In the genomic region with DNA sequence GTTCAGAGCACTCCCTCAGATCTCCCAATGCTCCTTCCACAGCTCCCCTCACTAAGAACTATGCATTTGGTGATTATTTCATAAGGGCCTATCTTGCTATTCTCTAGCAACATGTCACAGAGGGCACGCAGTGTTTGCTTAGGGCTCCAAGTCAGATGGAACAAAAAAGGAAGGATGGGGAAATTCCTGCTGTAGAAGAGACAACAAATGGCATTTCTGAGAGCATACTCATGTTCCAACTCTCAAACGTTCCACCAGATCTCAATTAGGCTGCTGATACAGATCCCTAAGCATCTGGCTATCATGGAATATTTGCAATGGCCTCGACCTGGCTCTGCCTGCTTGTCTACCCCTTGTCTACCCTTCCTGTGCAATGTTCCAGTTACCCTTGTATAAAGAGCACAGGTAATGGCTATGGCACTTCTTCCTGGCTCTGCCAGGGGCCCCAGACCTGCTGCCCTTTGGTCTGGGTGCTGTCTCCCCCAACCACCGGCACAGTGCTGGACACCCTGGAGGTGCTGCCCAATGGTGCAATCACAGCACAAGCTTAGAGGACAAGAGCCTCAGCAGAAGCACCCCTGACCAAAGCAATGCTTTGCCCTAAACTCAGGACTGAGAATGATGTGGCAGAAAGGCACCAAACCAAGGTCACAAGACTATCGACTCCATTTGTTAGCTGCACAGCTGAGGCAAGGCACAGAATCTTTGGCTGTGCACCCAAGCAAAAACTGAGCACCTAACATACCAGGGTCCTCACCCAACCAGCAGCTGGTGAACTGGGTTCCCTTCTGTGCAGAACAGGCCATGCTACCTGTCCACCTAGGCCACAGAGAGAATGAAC, we compare ENCODE assay signal across 10 cellular contexts. TPM values are rescaled to one million over a fixed set of nuclear protein-coding genes. Genes with fewer than 3 reads are reported as not detected.
DNase-seq lines count a peak whose midpoint lies in the region; TF ChIP-seq lines count a peak whose summit lies in the region.
"Had no signal": no experiment of that assay in that cellular context is flagged by ENCODE, and none has a peak within 500 bp of the region (broad histone marks: within the 10 kb centered on the region; RNA-seq: fewer than 3 reads in every experiment).

No MANE protein-coding gene starts in this region.

- intact Hi-C loops in transverse colon (cut with DNase I; ENCODE audit: low total_unique reads) = no loop called here

- CTCF ChIA-PET in HEK293 (lab: Yijun Ruan, JAX) = interaction anchor here (0.6 to 7.5 kb wide), 14 partner anchors 9 to 340 kb away, joined by 3 to 125 read pairs (median 4); no protein-coding TSS in a partner anchor

- no peak overlapping the region for H3K4me3 ChIP-seq in HEK293 (ENCODE audit: low read depth, low read length)
- H3K4me3 ChIP-seq in transverse colon = no peak overlapping the region

- H3K27ac ChIP-seq in HEK293 (ENCODE audit: extremely low read depth, low read depth, low read length) (no peak overlapping the region), transverse colon (peak overlapping the region in 2 of 4 donors; percentile 34 to 39)

- peaks cover 20 to 48% of the 10 kb centered on the region in 2 experiments for H3K36me3 ChIP-seq in HEK293 (ENCODE audit: control insufficient read depth in 2 of 2, insufficient read depth in 1 of 2, low read length in 2 of 2)
- H3K36me3 ChIP-seq in transverse colon = peaks cover 0 to 9% (median 4%) of the 10 kb centered on the region in 4 donors

- H3K36me3 Mint-ChIP-seq in T-helper 2 cell treated with Interferon-gamma antibody and Interleukin-4, amounts not matched to agents 5 μg/mL and 100 μg/mL, for 36 hours (ENCODE audit: low read depth) = peaks cover 33% of the 10 kb centered on the region
- H3K36me3 Mint-ChIP-seq in brain (peaks cover 33% of the 10 kb centered on the region), nephron (ENCODE audit: low read depth) (peaks cover 32% of the 10 kb centered on the region)

- no peak for TF ChIP-seq EP300 in transverse colon (IDR thresholded peaks at IDR 0.05; ENCODE audit: low read depth)

- WGBS in transverse colon (ENCODE audit: low coverage in 1 of 2), 2 donors = 40 to 63% methylated on average over 3 to 5 of the region's 5 CpGs

- H3K27ac Mint-ChIP-seq in T-helper 2 cell treated with Interferon-gamma antibody and Interleukin-4, amounts not matched to agents 5 μg/mL and 100 μg/mL, for 36 hours = peak overlapping the region; percentile 26
- peak overlapping the region; percentile 48 to 96 (median 78) for H3K27ac Mint-ChIP-seq in brain
- H3K27ac Mint-ChIP-seq in nephron = peak overlapping the region; percentile 68 to 83 (median 81)

- in situ Hi-C loops in transverse colon (cut with MboI; ENCODE audit: low pct_ligation_motif_present in 1 of 4, low pct_unique_long_range_greater_than_20kb in 1 of 4, low sequenced_read_pairs in 3 of 4) = loop anchor here in 3 of 4 donors (25.0 kb wide), 2 partner anchors 208 to 433 kb away; no protein-coding TSS in a partner anchor

- POLR2A ChIA-PET in HEK293 (lab: Yijun Ruan, JAX) = interaction anchor here (0.6 kb wide), 1 partner anchor 178 kb away, joined by 7 read pairs; no protein-coding TSS in a partner anchor

- no peak for TF ChIP-seq POLR2A in transverse colon (IDR thresholded peaks at IDR 0.05)

- TF ChIP-seq CTCF in HEK293 (tag by site-specific recombination; IDR thresholded peaks at IDR 0.05) (no peak), brain (conservative IDR thresholded peaks at IDR 0.05) (no peak), nephron (IDR thresholded peaks at IDR 0.05; ENCODE audit: unreplicated experiment in 3 of 3) (no peak), transverse colon (IDR thresholded peaks at IDR 0.05) (no peak)

- H3K4me1 Mint-ChIP-seq in T-helper 2 cell treated with Interferon-gamma antibody and Interleukin-4, amounts not matched to agents 5 μg/mL and 100 μg/mL, for 36 hours (ENCODE audit: low read depth) = peaks cover 38% of the 10 kb centered on the region
- H3K4me1 Mint-ChIP-seq in brain (peaks cover 72% of the 10 kb centered on the region), nephron (peaks cover 68% of the 10 kb centered on the region)

- H3K9me3 ChIP-seq in HEK293 (ENCODE audit: control insufficient read depth, insufficient read depth, low read depth, low read length) (no peaks in the 10 kb centered on the region), transverse colon (no peaks in the 10 kb centered on the region)

- H3K27me3 Mint-ChIP-seq in T-helper 2 cell treated with Interferon-gamma antibody and Interleukin-4, amounts not matched to agents 5 μg/mL and 100 μg/mL, for 36 hours (ENCODE audit: low read depth) = no peaks in the 10 kb centered on the region
- H3K27me3 Mint-ChIP-seq in brain = peaks cover 7% of the 10 kb centered on the region
- H3K27me3 Mint-ChIP-seq in nephron (ENCODE audit: low read depth) = no peaks in the 10 kb centered on the region

- H3K4me1 ChIP-seq in HEK293 (ENCODE audit: control insufficient read depth, insufficient read depth, low read length) = peaks cover 23% of the 10 kb centered on the region
- H3K4me1 ChIP-seq in transverse colon = peaks cover 17 to 67% (median 40%) of the 10 kb centered on the region in 4 donors

- H3K27me3 ChIP-seq in transverse colon = no peaks in the 10 kb centered on the region

- DNase-seq in T-helper 2 cell treated with Interferon-gamma antibody and Interleukin-4, amounts not matched to agents 5 μg/mL and 100 μg/mL, for 36 hours (ENCODE audit: low spot score) = no peak
- DNase-seq in T-helper 2 cell (no peak), dedifferentiated amniotic fluid mesenchymal stem cell (ENCODE audit: extremely low spot score) (no peak), activated gamma-delta T cell (lab: John Stamatoyannopoulos, UW) (no peak), transverse colon (no peak)
- DNase-seq: aorta; stimulated activated CD4-positive, alpha-beta T cell treated with anti-CD3 and anti-CD28 coated beads, Interleukin-2, amount 100 ng/mL, for 24 hours had no signal

- peak overlapping the region; percentile 91 for H3K4me3 Mint-ChIP-seq in T-helper 2 cell treated with Interferon-gamma antibody and Interleukin-4, amounts not matched to agents 5 μg/mL and 100 μg/mL, for 36 hours
- H3K4me3 Mint-ChIP-seq in brain (peak overlapping the region; percentile 96 to 99 (median 96)), nephron (peak overlapping the region; percentile 92 to 97 (median 95))

- H3K9me3 Mint-ChIP-seq in T-helper 2 cell treated with Interferon-gamma antibody and Interleukin-4, amounts not matched to agents 5 μg/mL and 100 μg/mL, for 36 hours = no peaks in the 10 kb centered on the region
- H3K9me3 Mint-ChIP-seq in brain = peaks cover 0 to 2% (median 0%) of the 10 kb centered on the region in 5 experiments
- H3K9me3 Mint-ChIP-seq in nephron = no peaks in the 10 kb centered on the region

TF ChIP-seq in HEK293, 187 proteins besides CTCF, POLR2A, EP300 and RAD21:
- TF ChIP-seq ZBTB48 (tag by site-specific recombination; IDR thresholded peaks at IDR 0.05) (no peak), ZNF664 (tag by site-specific recombination; IDR thresholded peaks at IDR 0.05) (0 out of 2 replicates have a peak, but pooled peaks have one; percentile 63), ZNF600 (tag by site-specific recombination; IDR thresholded peaks at IDR 0.05) (peak; percentile 81; the same call in 1 of the 2 replicates)

RNA-seq across cellular contexts. Expression of gene PARP1, which starts 3.6 kb away (rescaled TPM):
- polyA plus RNA-seq in brain (ENCODE audit: insufficient read depth, low read depth, low replicate concordance) = 234 TPM
- total RNA-seq in transverse colon = 10 to 100 TPM; 23.2 to 74.4 (median 38.0) TPM

Comparison
In these comparisons a context has a peak if more than half of its experiments do, and no peak if none do; other contexts are left out.
1. H3K27ac Mint-ChIP-seq: peak in every context shown above with its lines; median percentile 81 in nephron; 78 in brain; 26 in T-helper 2 cell treated with Interferon-gamma antibody and Interleukin-4, amounts not matched to agents 5 μg/mL and 100 μg/mL, for 36 hours.